23 cellular contexts compared by ENCODE assay signal in the genomic region with DNA sequence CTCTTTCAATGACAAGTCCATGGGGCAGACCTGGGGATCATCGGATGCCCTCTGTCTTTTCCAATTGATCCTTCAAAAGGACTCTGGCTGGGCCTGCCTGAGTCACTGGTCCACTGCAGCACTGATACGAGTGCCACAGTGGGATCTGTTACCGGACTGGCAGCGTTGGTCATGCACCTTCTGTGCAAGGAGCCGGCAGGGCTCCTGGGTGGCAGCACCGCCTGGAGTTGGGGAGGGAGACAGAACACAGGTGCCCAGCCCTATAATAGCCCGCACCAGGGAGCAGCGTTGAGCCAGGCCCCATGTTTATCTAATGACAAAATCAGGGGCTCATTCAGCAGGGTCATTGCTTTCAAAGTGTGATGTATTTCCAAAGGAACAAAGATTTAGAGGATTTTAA.
"Had no signal": no experiment of that assay in that cellular context is flagged by ENCODE, and none has a peak within 500 bp of the region (broad histone marks: within the 10 kb centered on the region; RNA-seq: fewer than 3 reads in every experiment).

No MANE protein-coding gene starts in this region.

- H3K4me1 ChIP-seq: right atrium auricular region, right lobe of liver, thyroid gland, transverse colon had no signal

- DNase-seq: heart right ventricle; islet precursor cell; left ventricle myocardium inferior; naive thymus-derived CD8-positive, alpha-beta T cell; occipital lobe; ovary; right lobe of liver; stimulated activated CD4-positive, alpha-beta T cell treated with anti-CD3 and anti-CD28 coated beads, Interleukin-4, amount 100 ng/mL, for 24 hours; stimulated activated naive CD4-positive, alpha-beta T cell treated with Interleukin-2 at 50 U/mL for 16 hours; stimulated activated naive CD8-positive, alpha-beta T cell treated with anti-CD3 and anti-CD28 coated beads, Interleukin-15, amount 100 ng/mL, for 72 hours; testis; thyroid gland; transverse colon; upper lobe of left lung had no signal

- H3K27ac Mint-ChIP-seq: naive thymus-derived CD8-positive, alpha-beta T cell; nephron; progenitor cell of endocrine pancreas; stimulated activated memory B cell treated with anti-CD40 and anti-IgM and Interleukin-4, amounts not matched to agents 10 μg/mL and 1 μg/mL and 100 μg/mL, for 72 hours; stimulated activated naive CD8-positive, alpha-beta T cell treated with anti-CD3 and anti-CD28 coated beads, Interleukin-15, amount 100 ng/mL, for 72 hours had no signal

- ATAC-seq: heart right ventricle; naive thymus-derived CD8-positive, alpha-beta T cell; right lobe of liver; stimulated activated memory B cell treated with anti-CD40 and anti-IgM and Interleukin-4, amounts not matched to agents 10 μg/mL and 1 μg/mL and 100 μg/mL, for 72 hours; stimulated activated naive CD8-positive, alpha-beta T cell treated with anti-CD3 and anti-CD28 coated beads, Interleukin-15, amount 100 ng/mL, for 72 hours had no signal

- H2AFZ ChIP-seq: hepatocyte had no signal

- H3K9me3 ChIP-seq: left ventricle myocardium inferior, neutrophil, ovary, right atrium auricular region, right lobe of liver, testis, thyroid gland, transverse colon, upper lobe of left lung had no signal

- H3K4me3 ChIP-seq: heart right ventricle, hepatocyte, left ventricle myocardium inferior, lung, ovary, right atrium auricular region, right lobe of liver, skin epidermis, testis, thyroid gland, transverse colon, upper lobe of left lung had no signal

- H3K4me2 ChIP-seq: hepatocyte had no signal

- H3K36me3 Mint-ChIP-seq: naive thymus-derived CD8-positive, alpha-beta T cell; stimulated activated memory B cell treated with anti-CD40 and anti-IgM and Interleukin-4, amounts not matched to agents 10 μg/mL and 1 μg/mL and 100 μg/mL, for 72 hours had no signal

- H3K4me1 Mint-ChIP-seq: naive thymus-derived CD8-positive, alpha-beta T cell; nephron; stimulated activated memory B cell treated with anti-CD40 and anti-IgM and Interleukin-4, amounts not matched to agents 10 μg/mL and 1 μg/mL and 100 μg/mL, for 72 hours; stimulated activated naive CD8-positive, alpha-beta T cell treated with anti-CD3 and anti-CD28 coated beads, Interleukin-15, amount 100 ng/mL, for 72 hours had no signal

- H3K36me3 ChIP-seq: heart right ventricle, left ventricle myocardium inferior, neutrophil, ovary, right atrium auricular region, right lobe of liver, thyroid gland, transverse colon, upper lobe of left lung had no signal

- H3K9me3 Mint-ChIP-seq: naive thymus-derived CD8-positive, alpha-beta T cell; nephron; neural crest cell; stimulated activated naive CD8-positive, alpha-beta T cell treated with anti-CD3 and anti-CD28 coated beads, Interleukin-15, amount 100 ng/mL, for 72 hours had no signal

- H3K27me3 ChIP-seq: hepatocyte, ovary, right atrium auricular region, right lobe of liver, testis, thyroid gland, transverse colon, upper lobe of left lung had no signal

- H3K27ac ChIP-seq: heart right ventricle, hepatocyte, left ventricle myocardium inferior, neutrophil, ovary, right atrium auricular region, right lobe of liver, skin epidermis, testis, thyroid gland, transverse colon, upper lobe of left lung had no signal

- H3K4me3 Mint-ChIP-seq: naive thymus-derived CD8-positive, alpha-beta T cell; nephron; neural crest cell; stimulated activated memory B cell treated with anti-CD40 and anti-IgM and Interleukin-4, amounts not matched to agents 10 μg/mL and 1 μg/mL and 100 μg/mL, for 72 hours; stimulated activated naive CD8-positive, alpha-beta T cell treated with anti-CD3 and anti-CD28 coated beads, Interleukin-15, amount 100 ng/mL, for 72 hours had no signal
